ENCODE assay signal across 8 cellular contexts in genomic region chr1:48572632-48573258, GRCh38.
DNase-seq lines count a peak whose midpoint lies in the region; ATAC-seq and TF ChIP-seq lines count a peak whose summit lies in the region.

No MANE protein-coding gene starts in this region.

- POLR2A ChIA-PET in RWPE1 (lab: Yijun Ruan, JAX; ENCODE audit: low non-redundant PET): no interaction called here

- DNase-seq in ELR (ENCODE audit: low read depth) (peak; percentile 20), NAMALWA (ENCODE audit: low spot score) (peak; percentile 63), RWPE1 (ENCODE audit: low spot score) (peak; percentile 34), erythroblast (lab: John Stamatoyannopoulos, UW) (peak; percentile 6 to 15), mucosa of gallbladder (ENCODE audit: low spot score) (peak; percentile 26)

- H3K27ac ChIP-seq in RWPE1: no peak overlapping the region

- TF ChIP-seq POLR2A in erythroblast (IDR thresholded peaks at IDR 0.05; ENCODE audit: low read length): no peak

- ATAC-seq in GM21737 (IDR thresholded peaks at IDR 0.05; ENCODE audit: unreplicated experiment) (peak; percentile 65), HG03097 (IDR thresholded peaks at IDR 0.05; ENCODE audit: low FRiP score, unreplicated experiment) (no peak), GM19328 (IDR thresholded peaks at IDR 0.05; ENCODE audit: unreplicated experiment) (no peak)

- CTCF ChIA-PET in RWPE1 (lab: Yijun Ruan, JAX): interaction anchor here (0.6 kb wide), 1 partner anchor 125 kb away, joined by 3 read pairs; no protein-coding TSS in a partner anchor

- peak; percentile 19 for TF ChIP-seq CTCF in RWPE1 (conservative IDR thresholded peaks at IDR 0.05; ENCODE audit: low read depth)

Comparison
In these comparisons a context has a peak if more than half of its experiments do, and no peak if none do; other contexts are left out.
1. DNase-seq: peak in every context shown above with its lines; median percentile 63 in NAMALWA; 34 in RWPE1; 26 in mucosa of gallbladder; 20 in ELR; 10 in erythroblast.